ENCODE assay signal across 1 cellular context in genomic region chr1:39927538-39927937, GRCh38.
TF ChIP-seq lines count a peak whose summit lies in the region.

No MANE protein-coding gene starts in this region.

TF ChIP-seq in HepG2, 621 proteins besides CTCF, POLR2A, EP300 and RAD21:
- TF ChIP-seq SMAD3 (CRISPR knock-in tag; IDR thresholded peaks at IDR 0.05) (no peak), ZXDC (CRISPR knock-in tag; IDR thresholded peaks at IDR 0.05) (no peak), ZFP82 (CRISPR knock-in tag; IDR thresholded peaks at IDR 0.05; ENCODE audit: borderline replicate concordance) (no peak), THYN1 (CRISPR knock-in tag; IDR thresholded peaks at IDR 0.05; ENCODE audit: borderline replicate concordance, low read depth) (no peak), MLXIP (CRISPR knock-in tag; IDR thresholded peaks at IDR 0.05; ENCODE audit: borderline replicate concordance) (no peak), ATF7-NPFF (CRISPR knock-in tag; IDR thresholded peaks at IDR 0.05; ENCODE audit: low read depth) (no peak), MTA1 (CRISPR knock-in tag; IDR thresholded peaks at IDR 0.05; ENCODE audit: borderline replicate concordance) (no peak), PCBP1 (IDR thresholded peaks at IDR 0.05; ENCODE audit: borderline replicate concordance, low read depth, low read length) (no peak), GMEB1 (CRISPR knock-in tag; IDR thresholded peaks at IDR 0.05; ENCODE audit: borderline replicate concordance) (no peak), ZBTB7A (CRISPR knock-in tag; IDR thresholded peaks at IDR 0.05) (no peak), HBP1 (CRISPR knock-in tag; IDR thresholded peaks at IDR 0.05; ENCODE audit: low read depth) (no peak), ZNF782 (CRISPR knock-in tag; IDR thresholded peaks at IDR 0.05; ENCODE audit: borderline replicate concordance) (no peak), BHLHE40 (IDR thresholded peaks at IDR 0.05; ENCODE audit: low read length) (no peak), ZBTB1 (CRISPR knock-in tag; IDR thresholded peaks at IDR 0.05; ENCODE audit: borderline replicate concordance) (no peak), THRA (CRISPR knock-in tag; IDR thresholded peaks at IDR 0.05; ENCODE audit: borderline replicate concordance) (no peak)
